In the genomic region with DNA sequence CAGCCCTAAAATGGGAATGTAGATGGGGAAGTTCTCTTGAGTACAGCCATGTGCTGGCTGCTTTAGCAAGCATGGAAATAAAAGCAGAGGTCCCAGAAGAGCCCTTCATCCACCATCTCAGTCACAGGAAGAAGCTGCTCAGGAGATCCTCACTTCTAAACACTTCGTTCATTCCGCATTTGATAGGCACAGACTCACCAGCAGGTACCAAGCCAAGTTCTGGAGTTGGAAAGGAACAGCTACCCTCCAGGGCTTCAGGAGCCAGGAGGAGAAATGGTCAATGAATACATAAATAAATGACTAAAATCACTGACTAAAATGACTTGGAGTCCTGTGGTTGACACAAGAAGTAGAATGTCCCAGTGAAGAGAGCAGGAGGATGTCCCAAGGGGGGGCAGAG, we compare ENCODE assay signal across 1 cellular context.
TF ChIP-seq lines count a peak whose summit lies in the region.

No MANE protein-coding gene starts in this region.

TF ChIP-seq in H1, 55 proteins besides CTCF, POLR2A, EP300 and RAD21:
- TF ChIP-seq ASH2L (IDR thresholded peaks at IDR 0.05; ENCODE audit: low read length) (no peak), SRF (IDR thresholded peaks at IDR 0.05; ENCODE audit: low read depth, low read length) (no peak)
